ENCODE assay signal across 1 cellular context in genomic region chr1:234957330-234958065, GRCh38.
TF ChIP-seq lines count a peak whose summit lies in the region.

No MANE protein-coding gene starts in this region.

TF ChIP-seq in HepG2, 621 proteins besides CTCF, POLR2A, EP300 and RAD21 (continued from another document and continues in another):
- TF ChIP-seq MYNN (CRISPR knock-in tag; IDR thresholded peaks at IDR 0.05; ENCODE audit: low read depth) (0 out of 2 replicates have a peak, but pooled peaks have one; percentile 68), ZFP41 (CRISPR knock-in tag; IDR thresholded peaks at IDR 0.05; ENCODE audit: borderline replicate concordance) (no peak), GPN1 (CRISPR knock-in tag; IDR thresholded peaks at IDR 0.05; ENCODE audit: borderline replicate concordance) (no peak), DDIT3 (CRISPR knock-in tag; IDR thresholded peaks at IDR 0.05) (no peak), ATF1 (CRISPR knock-in tag; IDR thresholded peaks at IDR 0.05) (0 out of 2 replicates have a peak, but pooled peaks have one; percentile 19), TGIF2 (CRISPR knock-in tag; IDR thresholded peaks at IDR 0.05) (peak; percentile 26; the same call in 1 of the 2 replicates), AFF4 (CRISPR knock-in tag; IDR thresholded peaks at IDR 0.05) (no peak; the same call in none of the 2 replicates), ZFY (CRISPR knock-in tag; IDR thresholded peaks at IDR 0.05) (0 out of 2 replicates have a peak, but pooled peaks have one; percentile 37), ZNF766 (CRISPR knock-in tag; IDR thresholded peaks at IDR 0.05; ENCODE audit: borderline replicate concordance) (no peak), SRSF1 (optimal IDR thresholded peaks at IDR 0.05; ENCODE audit: low read depth, low read length) (no peak), ATF7 (IDR thresholded peaks at IDR 0.05) (peak; percentile 25; the same call in 1 of the 2 replicates), ATF7 (CRISPR knock-in tag; IDR thresholded peaks at IDR 0.05) (peak; percentile 88), KAT7 (CRISPR knock-in tag; IDR thresholded peaks at IDR 0.05; ENCODE audit: borderline replicate concordance) (0 out of 2 replicates have a peak, but pooled peaks have one; percentile 31), ZNF318 (CRISPR knock-in tag; IDR thresholded peaks at IDR 0.05) (0 out of 2 replicates have a peak, but pooled peaks have one; percentile 66), ZNF879 (CRISPR knock-in tag; IDR thresholded peaks at IDR 0.05) (0 out of 2 replicates have a peak, but pooled peaks have one; percentile 27), SNAI1 (CRISPR knock-in tag; IDR thresholded peaks at IDR 0.05; ENCODE audit: borderline replicate concordance) (no peak), MATR3 (CRISPR knock-in tag; IDR thresholded peaks at IDR 0.05) (no peak), CBFB (CRISPR knock-in tag; IDR thresholded peaks at IDR 0.05) (peak; percentile 82), ZBTB2 (CRISPR knock-in tag; IDR thresholded peaks at IDR 0.05; ENCODE audit: low read depth) (0 out of 2 replicates have a peak, but pooled peaks have one; percentile 37), ZNF44 (CRISPR knock-in tag; IDR thresholded peaks at IDR 0.05) (no peak), ZNF317 (CRISPR knock-in tag; IDR thresholded peaks at IDR 0.05) (no peak; the same call in 1 of the 2 replicates), DPF2 (CRISPR knock-in tag; IDR thresholded peaks at IDR 0.05; ENCODE audit: borderline replicate concordance, low read depth) (peak; percentile 92), SIN3A (IDR thresholded peaks at IDR 0.05; ENCODE audit: borderline replicate concordance, low read depth, low read length) (0 out of 2 replicates have a peak, but pooled peaks have one; percentile 7), NFKBIZ (CRISPR knock-in tag; IDR thresholded peaks at IDR 0.05) (peak; percentile 90), ZNF337 (CRISPR knock-in tag; IDR thresholded peaks at IDR 0.05; ENCODE audit: borderline replicate concordance, low read depth) (no peak), IRF1 (CRISPR knock-in tag; IDR thresholded peaks at IDR 0.05; ENCODE audit: low read depth) (0 out of 2 replicates have a peak, but pooled peaks have one; percentile 68), BCL6 (CRISPR knock-in tag; IDR thresholded peaks at IDR 0.05) (peak; percentile 83), HINFP (CRISPR knock-in tag; IDR thresholded peaks at IDR 0.05; ENCODE audit: low read depth) (peak; percentile 65; the same call in 1 of the 2 replicates), HMGA1 (CRISPR knock-in tag; conservative IDR thresholded peaks at IDR 0.05) (no peak), ZNF263 (CRISPR knock-in tag; IDR thresholded peaks at IDR 0.05) (no peak), ZNF3 (CRISPR knock-in tag; IDR thresholded peaks at IDR 0.05) (peak; percentile 66; the same call in 1 of the 2 replicates), ZBTB3 (CRISPR knock-in tag; IDR thresholded peaks at IDR 0.05; ENCODE audit: borderline replicate concordance, low read depth) (0 out of 2 replicates have a peak, but pooled peaks have one; percentile 78), MTERF4 (CRISPR knock-in tag; IDR thresholded peaks at IDR 0.05) (no peak), MXD3 (CRISPR knock-in tag; IDR thresholded peaks at IDR 0.05) (no peak), NR0B2 (CRISPR knock-in tag; IDR thresholded peaks at IDR 0.05) (no peak), PBX2 (CRISPR knock-in tag; IDR thresholded peaks at IDR 0.05) (no peak), NFYB (CRISPR knock-in tag; IDR thresholded peaks at IDR 0.05) (no peak), ZNF607 (CRISPR knock-in tag; IDR thresholded peaks at IDR 0.05; ENCODE audit: borderline replicate concordance) (no peak; the same call in 1 of the 2 replicates), NCOA5 (CRISPR knock-in tag; IDR thresholded peaks at IDR 0.05) (peak; percentile 82; the same call in 1 of the 2 replicates), SRSF9 (IDR thresholded peaks at IDR 0.05; ENCODE audit: borderline replicate concordance, insufficient read depth, low read depth, low read length, poor library complexity, severe bottlenecking) (no peak), ZNF501 (CRISPR knock-in tag; IDR thresholded peaks at IDR 0.05) (peak; percentile 64), EHMT2 (IDR thresholded peaks at IDR 0.05; ENCODE audit: borderline replicate concordance, low read depth, low read length) (no peak; the same call in 1 of the 2 replicates), CHD2 (IDR thresholded peaks at IDR 0.05; ENCODE audit: low read depth, low read length) (no peak), PLRG1 (conservative IDR thresholded peaks at IDR 0.05) (no peak)
